ENCODE assay signal across 8 cellular contexts in genomic region chr10:110387983-110388681, GRCh38.
DNase-seq lines count a peak whose midpoint lies in the region; ATAC-seq lines count a peak whose summit lies in the region.

No MANE protein-coding gene starts in this region.

- DNase-seq in activated CD4-positive, alpha-beta T cell treated with anti-CD3 and anti-CD28 coated beads for 4 hours = peak; percentile 66 to 83
- no peak for DNase-seq in activated CD4-positive, alpha-beta T cell treated with anti-CD3 and anti-CD28 coated beads for 1 hour
- DNase-seq in activated CD8-positive, alpha-beta memory T cell treated with anti-CD3 and anti-CD28 coated beads, Interleukin-2, amount 50 U/mL, for 48 hours = peak; percentile 72
- DNase-seq in stimulated activated CD8-positive, alpha-beta memory T cell treated with anti-CD3 and anti-CD28 coated beads, Interleukin-12 subunit alpha, Interleukin-12 subunit beta, amount 100 ng/mL, for 4 hours (ENCODE audit: low read depth) = peak; percentile 72
- no peak for DNase-seq in occipital lobe (lab: John Stamatoyannopoulos, UW)
- DNase-seq in ureter (ENCODE audit: low spot score) = no peak
- no peak for DNase-seq in DMS79 (lab: John Stamatoyannopoulos, UW)

- ATAC-seq in HG03064 (IDR thresholded peaks at IDR 0.05; ENCODE audit: low read depth, unreplicated experiment) = peak; percentile 85

Comparison
In these comparisons a context has a peak if more than half of its experiments do, and no peak if none do; other contexts are left out.
1. DNase-seq: peak in activated CD4-positive, alpha-beta T cell treated with anti-CD3 and anti-CD28 coated beads for 4 hours (2 of 2), activated CD8-positive, alpha-beta memory T cell treated with anti-CD3 and anti-CD28 coated beads, Interleukin-2, amount 50 U/mL, for 48 hours (single experiment) and stimulated activated CD8-positive, alpha-beta memory T cell treated with anti-CD3 and anti-CD28 coated beads, Interleukin-12 subunit alpha, Interleukin-12 subunit beta, amount 100 ng/mL, for 4 hours (single experiment); none in activated CD4-positive, alpha-beta T cell treated with anti-CD3 and anti-CD28 coated beads for 1 hour (single experiment), occipital lobe (single experiment), ureter (single experiment) and DMS79 (single experiment).